ENCODE assay signal across 7 cellular contexts in genomic region chr1:220046052-220046930, GRCh38. TPM values are rescaled to one million over a fixed set of nuclear protein-coding genes. Genes with fewer than 3 reads are reported as not detected.
DNase-seq lines count a peak whose midpoint lies in the region; ATAC-seq and TF ChIP-seq lines count a peak whose summit lies in the region.

EPRS1 (minus strand) TSS chr1:220046505; CDS start chr1:220046388, 117 bp downstream.

- no peaks in the 10 kb centered on the region for H3K9me3 ChIP-seq in hepatocyte (ENCODE audit: low read depth)

- peak; percentile 70 for DNase-seq in NCI-H187 treated with DMSO at 0.1 percent for 48 hours (lab: John Stamatoyannopoulos, UW)
- DNase-seq in T-helper 22 cell (ENCODE audit: low read depth) = peak; percentile 92
- peak; percentile 91 for DNase-seq in astrocyte of the cerebellum (ENCODE audit: low read depth)
- DNase-seq in hepatocyte (ENCODE audit: low spot score) = peak; percentile 96
- DNase-seq in retina = peak; percentile 97

- peak; percentile 62 for TF ChIP-seq CTCF in astrocyte of the cerebellum (IDR thresholded peaks at IDR 0.05; ENCODE audit: low read depth, low read length, missing control alignments)
- peak; percentile 49 for TF ChIP-seq CTCF in hepatocyte (IDR thresholded peaks at IDR 0.05; ENCODE audit: poor library complexity)

- H3K27me3 ChIP-seq in hepatocyte = no peaks in the 10 kb centered on the region

- peak within 1 kb of the TSS; percentile 89 for H3K27ac ChIP-seq in hepatocyte

- under 1% methylated on average over 71 of the region's 71 CpGs for WGBS in hepatocyte (ENCODE audit: low lambda C conversion rate, missing lambda C conversion rate)

- ATAC-seq in GM18498 (IDR thresholded peaks at IDR 0.05; ENCODE audit: unreplicated experiment) = peak; percentile 99
- ATAC-seq in HG02943 (IDR thresholded peaks at IDR 0.05; ENCODE audit: low read depth, unreplicated experiment) = peak; percentile 99

- peaks cover 44% of the 10 kb centered on the region for H3K79me2 ChIP-seq in hepatocyte

- no peaks in the 10 kb centered on the region for H3K36me3 ChIP-seq in hepatocyte (replicated peaks; ENCODE audit: insufficient read depth, low read depth)

- in situ Hi-C loops in astrocyte of the cerebellum (cut with HindIII; ENCODE audit: low sequenced_read_pairs) = no loop called here

- H2AFZ ChIP-seq in hepatocyte = peak within 1 kb of the TSS; percentile 94

- no peaks in the 10 kb centered on the region for H4K20me1 ChIP-seq in hepatocyte (ENCODE audit: insufficient read depth, poor library complexity, severe bottlenecking)

- H3K4me2 ChIP-seq in hepatocyte = peak within 1 kb of the TSS; percentile 85

- peaks cover 6% of the 10 kb centered on the region for H3K4me1 ChIP-seq in hepatocyte (ENCODE audit: insufficient read depth)

- no peaks in the 10 kb centered on the region for H3K9me2 ChIP-seq in hepatocyte (replicated peaks; ENCODE audit: insufficient read depth)

- H3K4me3 ChIP-seq in astrocyte of the cerebellum (ENCODE audit: low read depth, low read length) (peak within 1 kb of the TSS; percentile 99), hepatocyte (peak within 1 kb of the TSS; percentile 67)

RNA-seq across cellular contexts. Expression of gene EPRS1, which starts in this region (rescaled TPM):
- total RNA-seq in hepatocyte = 66.3 and 73.9 TPM in 2 replicates
- 49.7 and 50.7 TPM in 2 replicates for polyA plus RNA-seq in hepatocyte

Comparison
In these comparisons a context has a peak if more than half of its experiments do, and no peak if none do; other contexts are left out.
1. Peak in every context shown above with its lines: DNase-seq, ATAC-seq, H3K4me3 ChIP-seq and H3K27ac ChIP-seq.